Comparison of ENCODE assay signal across 2 cellular contexts in genomic region chr1:207763091-207763490, GRCh38.
TF ChIP-seq lines count a peak whose summit lies in the region.

No MANE protein-coding gene starts in this region.

TF ChIP-seq in HepG2, 621 proteins besides CTCF, POLR2A, EP300 and RAD21:
- peak; percentile 73 for TF ChIP-seq AGO2 (optimal IDR thresholded peaks at IDR 0.05; ENCODE audit: low read depth, low read length)
- peak; percentile 10 for TF ChIP-seq RBM22 (optimal IDR thresholded peaks at IDR 0.05; ENCODE audit: low read length)
- no peak for TF ChIP-seq ZNF335 (CRISPR knock-in tag; IDR thresholded peaks at IDR 0.05)
- no peak for TF ChIP-seq KLF16 (CRISPR knock-in tag; IDR thresholded peaks at IDR 0.05)

TF ChIP-seq in HEK293T, 16 proteins besides CTCF, POLR2A, EP300 and RAD21:
- TF ChIP-seq CTBP1 (IDR thresholded peaks at IDR 0.05; ENCODE audit: borderline replicate concordance) = no peak
- TF ChIP-seq SUZ12 (IDR thresholded peaks at IDR 0.05) = no peak
- TF ChIP-seq LEF1 (IDR thresholded peaks at IDR 0.05; ENCODE audit: borderline replicate concordance) = no peak
- TF ChIP-seq TARDBP (IDR thresholded peaks at IDR 0.05) = no peak
- no peak for TF ChIP-seq HDGF (IDR thresholded peaks at IDR 0.05; ENCODE audit: borderline replicate concordance)
- TF ChIP-seq BHLHE40 (IDR thresholded peaks at IDR 0.05; ENCODE audit: borderline replicate concordance) = no peak
- TF ChIP-seq L3MBTL2 (conservative IDR thresholded peaks at IDR 0.05) = no peak
- no peak for TF ChIP-seq NFRKB (IDR thresholded peaks at IDR 0.05)
- no peak for TF ChIP-seq ZNF384 (IDR thresholded peaks at IDR 0.05)
- TF ChIP-seq ELF4 (IDR thresholded peaks at IDR 0.05) = no peak
- TF ChIP-seq FOXA1 (IDR thresholded peaks at IDR 0.05) = no peak
- TF ChIP-seq ARNT (IDR thresholded peaks at IDR 0.05) = no peak
